Comparison of ENCODE assay signal across 8 cellular contexts in the genomic region with DNA sequence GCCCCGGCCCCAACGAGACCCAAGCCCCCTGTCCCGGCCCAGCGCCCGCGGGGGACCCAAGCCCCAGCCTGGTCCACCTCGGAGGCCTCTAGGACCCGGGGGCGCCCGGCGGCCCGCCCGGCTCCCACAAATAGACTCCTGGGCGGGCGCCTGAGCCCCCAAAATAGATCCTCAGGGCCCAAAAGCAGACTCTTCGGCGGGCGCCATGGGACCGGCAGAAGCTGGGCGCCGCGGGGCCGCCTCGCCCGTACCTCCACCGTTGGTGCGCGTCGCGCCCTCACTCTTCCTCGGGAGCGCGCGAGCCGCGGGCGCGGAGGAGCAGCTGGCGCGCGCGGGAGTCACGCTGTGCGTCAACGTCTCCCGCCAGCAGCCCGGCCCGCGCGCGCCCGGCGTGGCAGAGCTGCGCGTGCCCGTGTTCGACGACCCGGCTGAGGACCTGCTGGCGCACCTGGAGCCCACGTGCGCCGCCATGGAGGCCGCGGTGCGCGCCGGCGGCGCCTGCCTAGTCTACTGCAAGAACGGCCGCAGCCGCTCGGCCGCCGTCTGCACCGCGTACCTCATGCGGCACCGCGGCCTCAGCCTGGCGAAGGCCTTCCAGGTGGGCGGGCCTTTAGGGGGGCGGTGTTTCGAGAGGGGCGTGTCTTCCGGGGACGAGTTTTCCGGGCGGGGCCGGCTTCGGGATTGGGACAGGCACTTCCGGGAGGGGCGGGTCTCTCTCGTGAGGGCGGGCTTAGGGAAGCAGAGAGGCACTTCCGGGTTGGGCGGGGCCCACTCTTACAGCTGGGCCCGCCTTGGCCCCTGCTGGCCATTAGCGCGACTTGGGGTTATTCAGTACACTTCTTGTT. TPM values are rescaled to one million over a fixed set of nuclear protein-coding genes. Genes with fewer than 3 reads are reported as not detected.
DNase-seq lines count a peak whose midpoint lies in the region; ATAC-seq and TF ChIP-seq lines count a peak whose summit lies in the region.

No MANE protein-coding gene starts in this region.

- TF ChIP-seq POLR2A in GM15510 (IDR thresholded peaks at IDR 0.05; ENCODE audit: borderline replicate concordance, extremely low read depth, insufficient read length): peak; percentile 98

- H3K27me3 ChIP-seq in right cardiac atrium (ENCODE audit: control insufficient read depth, insufficient read depth) (no peaks in the 10 kb centered on the region), rectal smooth muscle tissue (ENCODE audit: control insufficient read depth, insufficient read depth, low read length) (no peaks in the 10 kb centered on the region), aorta (ENCODE audit: control insufficient read depth in 1 of 2, insufficient read depth in 2 of 2, low read length in 1 of 2) (no peaks in the 10 kb centered on the region)

- H3K9me3 ChIP-seq in right cardiac atrium (ENCODE audit: control insufficient read depth, low read length) (no peaks in the 10 kb centered on the region), aorta (ENCODE audit: control insufficient read depth, low read length) (no peaks in the 10 kb centered on the region)

- H3K4me1 ChIP-seq in right cardiac atrium (ENCODE audit: control insufficient read depth, insufficient read depth, low read length): peaks cover 6% of the 10 kb centered on the region
- H3K4me1 ChIP-seq in rectal smooth muscle tissue (ENCODE audit: control insufficient read depth, insufficient read depth, low read length): peaks cover 19% of the 10 kb centered on the region
- peaks cover 0 to under 1% of the 10 kb centered on the region in 2 donors for H3K4me1 ChIP-seq in aorta (ENCODE audit: control insufficient read depth in 1 of 2, insufficient read depth in 2 of 2, low read length in 2 of 2)

- peaks cover 3% of the 10 kb centered on the region for H3K36me3 ChIP-seq in rectal smooth muscle tissue (ENCODE audit: control insufficient read depth, insufficient read depth, low read length)
- H3K36me3 ChIP-seq in aorta (ENCODE audit: control insufficient read depth in 1 of 2, insufficient read depth in 2 of 2, low read length in 1 of 2): no peaks in the 10 kb centered on the region

- WGBS in right cardiac atrium: under 1% methylated on average over 101 of the region's 101 CpGs
- WGBS in aorta, 2 donors: 0 to 1% methylated on average over 74 to 101 of the region's 101 CpGs

- DNase-seq in NCI-H187 (lab: John Stamatoyannopoulos, UW) (peak; percentile 89 to 90), T-helper 2 cell (peak; percentile 97 to 100 (median 99)), anterior cingulate cortex (lab: John Stamatoyannopoulos, UW) (peak; percentile 73 to 99 (median 98)), right cardiac atrium (peak; percentile 100), aorta (peak; percentile 100)

- intact Hi-C loops in right cardiac atrium (cut with DNase I) (no loop called here), aorta (cut with DNase I) (loop anchor here in 1 of 2 donors (2.0 to 10.0 kb wide), 2 partner anchors 26 to 434 kb away; a partner anchor contains a TSS)

- H3K27ac ChIP-seq in right cardiac atrium (ENCODE audit: low read length): peak overlapping the region; percentile 97
- peak overlapping the region; percentile 95 for H3K27ac ChIP-seq in rectal smooth muscle tissue (ENCODE audit: low read depth, low read length)
- H3K27ac ChIP-seq in aorta (ENCODE audit: low read depth in 1 of 2, low read length in 2 of 2): peak overlapping the region; percentile 83 to 87

- H3K4me3 ChIP-seq in right cardiac atrium (ENCODE audit: low read length): peak overlapping the region; percentile 76
- peak overlapping the region; percentile 72 for H3K4me3 ChIP-seq in rectal smooth muscle tissue (ENCODE audit: low read length)
- peak overlapping the region; percentile 67 to 71 for H3K4me3 ChIP-seq in aorta (ENCODE audit: low read length in 2 of 2)

- peak overlapping the region; percentile 50 for H3K9ac ChIP-seq in rectal smooth muscle tissue (ENCODE audit: low read length)

- peak; percentile 52 for ATAC-seq in HG02938 (IDR thresholded peaks at IDR 0.05; ENCODE audit: unreplicated experiment)
- peak; percentile 89 to 93 for ATAC-seq in right cardiac atrium
- ATAC-seq in aorta (ENCODE audit: low FRiP score): peak; percentile 94

RNA-seq across cellular contexts. Expression of a gene that starts 0.5 kb away (rescaled TPM):
- total RNA-seq in right cardiac atrium (10 to 100 TPM in 3 of 4 donors, 1 to 10 TPM in 1; 9.6 to 14.9 (median 11.7) TPM), aorta (1 to 10 TPM; 2.1 to 3.4 TPM)
- polyA plus RNA-seq in right cardiac atrium (10.9 TPM), aorta (1 to 10 TPM; 3.0 to 5.0 TPM)

RNA-seq across cellular contexts. Expression of a gene that starts 2.9 kb away (rescaled TPM):
- total RNA-seq in right cardiac atrium (1 to 10 TPM; 7.3 to 8.0 (median 7.6) TPM), aorta (10 to 100 TPM; 10.4 to 22.0 TPM)
- polyA plus RNA-seq in right cardiac atrium (3.5 TPM), aorta (1 to 10 TPM; 6.2 to 6.6 TPM)

RNA-seq across cellular contexts. Expression of a gene that starts 7.6 kb away (rescaled TPM):
- total RNA-seq in right cardiac atrium: 10 to 100 TPM; 40.4 to 61.6 (median 58.0) TPM
- 108 TPM for polyA plus RNA-seq in right cardiac atrium
- total RNA-seq in aorta: 10 to 100 TPM; 42.9 to 46.9 TPM
- 100 to 1,000 TPM in 1 of 2 donors, 10 to 100 TPM in 1; 48.2 to 108 TPM for polyA plus RNA-seq in aorta

RNA-seq across cellular contexts. Expression of a gene that starts 25.8 kb away (rescaled TPM):
- total RNA-seq in right cardiac atrium (10 to 100 TPM; 21.2 to 44.3 (median 36.2) TPM), aorta (10 to 100 TPM; 23.7 to 35.5 TPM)
- polyA plus RNA-seq in right cardiac atrium (40.1 TPM), aorta (10 to 100 TPM; 12.6 to 66.9 TPM)

Comparison
In these comparisons a context has a peak if more than half of its experiments do, and no peak if none do; other contexts are left out.
1. Peak in every context shown above with its lines: DNase-seq, ATAC-seq, H3K4me3 ChIP-seq and H3K27ac ChIP-seq.